In genomic region chr5:158121678-158122077, GRCh38 we compare ENCODE assay signal across 34 cellular contexts.
DNase-seq lines count a peak whose midpoint lies in the region; ATAC-seq, FAIRE-seq and TF ChIP-seq lines count a peak whose summit lies in the region.
"Had no signal": no experiment of that assay in that cellular context is flagged by ENCODE, and none has a peak within 500 bp of the region (broad histone marks: within the 10 kb centered on the region; RNA-seq: fewer than 3 reads in every experiment).

No MANE protein-coding gene starts in this region.

- H3K14ac ChIP-seq in H1 (ENCODE audit: insufficient read length) (no peak overlapping the region), mesenchymal stem cell (ENCODE audit: low read length in 2 of 2) (no peak overlapping the region)

- no peak overlapping the region for H2BK15ac ChIP-seq in H1 (ENCODE audit: low read length)
- H2BK15ac ChIP-seq in mesenchymal stem cell (ENCODE audit: low read depth, poor library complexity, severe bottlenecking), result no peak overlapping the region

- H3K4ac ChIP-seq in H1 (replicated peaks; ENCODE audit: insufficient read length, low read depth, low read length), result no peak overlapping the region
- H3K4ac ChIP-seq in mesenchymal stem cell (ENCODE audit: low read depth in 1 of 2, low read length in 2 of 2), result no peak overlapping the region

- ATAC-seq in SK-N-SH treated with all-trans-retinoic acid at 6 μM for 48 hours (no peak), HG02642 (IDR thresholded peaks at IDR 0.05; ENCODE audit: poor library complexity, unreplicated experiment) (no peak), GM21825 (IDR thresholded peaks at IDR 0.05; ENCODE audit: unreplicated experiment) (no peak)
- ATAC-seq: left cardiac atrium; natural killer cell treated with Interleukin-12 subunit alpha and Interleukin-12 subunit beta and Interleukin-15 and Interleukin-18, amount 100 ng/mL, for 72 hours; pancreas; stimulated activated naive B cell treated with anti-CD40 and anti-IgM and Interleukin-4, amounts not matched to agents 10 μg/mL and 1 μg/mL and 100 μg/mL, for 72 hours had no signal

- H3K4me3 ChIP-seq in SK-N-SH (ENCODE audit: low read depth in 2 of 2, low read length in 1 of 2) (no peak overlapping the region), H1 (ENCODE audit: extremely low read depth in 1 of 4, insufficient read depth in 2 of 4, low read depth in 3 of 4, low read length in 4 of 4) (no peak overlapping the region), mesenchymal stem cell (ENCODE audit: insufficient read depth in 1 of 2, low read depth in 1 of 2, low read length in 2 of 2) (no peak overlapping the region)
- H3K4me3 ChIP-seq: colonic mucosa, lung, pancreas, SJCRH30 had no signal

- TF ChIP-seq RAD21 in SK-N-SH (IDR thresholded peaks at IDR 0.05; ENCODE audit: low read length), result peak; percentile 35
- TF ChIP-seq RAD21 in H1 (IDR thresholded peaks at IDR 0.05 in 1 of 2, conservative IDR thresholded peaks at IDR 0.05 in 1 of 2; ENCODE audit: low read depth in 2 of 2, low read length in 2 of 2), result peak; percentile 37 to 54; a peak in 3 of 4 replicates

- H3K9me2 ChIP-seq in SK-N-SH, result no peaks in the 10 kb centered on the region

- WGBS in SK-N-SH (ENCODE audit: low lambda C conversion rate), result 44% methylated on average over 1 of the region's 1 CpG
- WGBS in H1 (ENCODE audit: extremely low coverage in 1 of 2, insufficient coverage in 1 of 2, insufficient read length in 1 of 2, insufficient replicate concordance in 2 of 2, low coverage in 1 of 2, low lambda C conversion rate in 2 of 2, missing lambda C conversion rate in 1 of 2), 2 experiments, result 80% methylated on average over 1 of the region's 1 CpG; no CpG with 5 or more reads in 1 of the 2 experiments
- no CpG with 5 or more reads among the region's 1 CpG for WGBS in mesenchymal stem cell

- H3K9ac ChIP-seq in SK-N-SH (no peak overlapping the region), H1 (replicated peaks in 1 of 4; ENCODE audit: extremely low read depth in 1 of 4, low read depth in 3 of 4, low read length in 3 of 4) (no peak overlapping the region), mesenchymal stem cell (ENCODE audit: low read length) (no peak overlapping the region)

- TF ChIP-seq CTCF in SK-N-SH (IDR thresholded peaks at IDR 0.05) (peak; percentile 14; the same call in 1 of the 2 replicates), H1 (IDR thresholded peaks at IDR 0.05; ENCODE audit: control extremely low read depth in 1 of 3, insufficient read depth in 1 of 3, low read depth in 1 of 3, low read length in 3 of 3) (peak in 2 of 3 experiments; percentile 11; a peak in 2 of 4 replicates)

- 0 out of 2 replicates have a peak, but pooled peaks cover 3% of the 10 kb centered on the region for H3K23me2 ChIP-seq in H1 (ENCODE audit: low read depth, low read length)

- H3K23ac ChIP-seq in H1 (ENCODE audit: insufficient read length) (no peak overlapping the region), mesenchymal stem cell (ENCODE audit: low read length in 2 of 2) (no peak overlapping the region)

- TF ChIP-seq EP300 in SK-N-SH (IDR thresholded peaks at IDR 0.05; ENCODE audit: borderline replicate concordance in 1 of 2, low read depth in 1 of 2, low read length in 1 of 2) (no peak), H1 (IDR thresholded peaks at IDR 0.05; ENCODE audit: borderline replicate concordance in 1 of 2, low read depth in 2 of 2, low read length in 2 of 2) (no peak)

- H2BK120ac ChIP-seq in H1 (replicated peaks; ENCODE audit: low read depth, low read length) (no peak overlapping the region), mesenchymal stem cell (ENCODE audit: low read depth, low read length) (no peak overlapping the region)

- no peak overlapping the region for H2AK5ac ChIP-seq in H1 (ENCODE audit: low read depth, low read length)
- no peak overlapping the region for H2AK5ac ChIP-seq in mesenchymal stem cell (ENCODE audit: low read length, severe bottlenecking)

- POLR2A ChIA-PET in SK-N-SH (lab: Yijun Ruan, JAX) (no interaction called here), H1 (lab: Charles Lee; ENCODE audit: partially characterized antibody) (no interaction called here)

- H4K20me1 ChIP-seq in SK-N-SH (ENCODE audit: insufficient read depth), result no peaks in the 10 kb centered on the region
- no peaks in the 10 kb centered on the region for H4K20me1 ChIP-seq in H1 (replicated peaks in 1 of 2; ENCODE audit: control insufficient read depth in 1 of 2, insufficient read depth in 2 of 2, low read length in 2 of 2)

- H3F3A ChIP-seq in SK-N-SH (replicated peaks; ENCODE audit: insufficient read depth), result peaks cover 7% of the 10 kb centered on the region

- no peak for FAIRE-seq in H1 (lab: Jason Lieb, UNC)
- FAIRE-seq: bronchial epithelial cell, GM12892, HTR-8/SVneo, pancreas, small intestine had no signal

- no peaks in the 10 kb centered on the region for H3K9me3 ChIP-seq in SK-N-SH
- no peaks in the 10 kb centered on the region for H3K9me3 ChIP-seq in H1 (ENCODE audit: insufficient read depth in 2 of 2, low read depth in 1 of 2, low read length in 1 of 2)
- H3K9me3 ChIP-seq in mesenchymal stem cell (ENCODE audit: control insufficient read depth, low read length), result no peaks in the 10 kb centered on the region
- H3K9me3 ChIP-seq: BE2C, colonic mucosa, pancreas, SJCRH30 had no signal

- H3K4me1 ChIP-seq in SK-N-SH (ENCODE audit: control insufficient read depth in 1 of 2, insufficient read depth in 2 of 2, low read depth in 1 of 2, low read length in 1 of 2) (peaks cover 0 to 1% of the 10 kb centered on the region in 2 experiments; a peak in 1 of 4 replicates), H1 (replicated peaks in 1 of 4; ENCODE audit: control insufficient read depth in 3 of 4, insufficient read depth in 4 of 4, low read length in 3 of 4) (peaks cover 0 to 5% (median under 1%) of the 10 kb centered on the region in 4 experiments; a peak in 1 of 7 replicates), mesenchymal stem cell (ENCODE audit: control insufficient read depth, insufficient read depth, low read depth, low read length) (no peaks in the 10 kb centered on the region)
- H3K4me1 ChIP-seq: BE2C, colonic mucosa, pancreas had no signal

- H3K4me2 ChIP-seq in SK-N-SH, result no peak overlapping the region
- no peak overlapping the region for H3K4me2 ChIP-seq in H1 (ENCODE audit: insufficient read depth in 1 of 2, low read depth in 2 of 2, low read length in 2 of 2)
- H3K4me2 ChIP-seq in mesenchymal stem cell (ENCODE audit: low read length, poor library complexity, severe bottlenecking), result no peak overlapping the region

- H3K36me3 ChIP-seq in SK-N-SH (replicated peaks in 1 of 2; ENCODE audit: control insufficient read depth in 1 of 2, insufficient read depth in 2 of 2, low read length in 1 of 2) (no peaks in the 10 kb centered on the region), H1 (ENCODE audit: control insufficient read depth in 2 of 4, insufficient read depth in 4 of 4, low read length in 3 of 4) (no peaks in the 10 kb centered on the region), mesenchymal stem cell (ENCODE audit: control insufficient read depth in 1 of 2, insufficient read depth in 2 of 2, low read depth in 1 of 2, low read length in 2 of 2) (no peaks in the 10 kb centered on the region)
- H3K36me3 ChIP-seq: BE2C, colonic mucosa, pancreas, SJCRH30 had no signal

- peak overlapping the region; percentile 60; the same call in 1 of the 2 replicates for H2AFZ ChIP-seq in SK-N-SH (ENCODE audit: low read depth)
- no peak overlapping the region for H2AFZ ChIP-seq in H1 (ENCODE audit: low read length)
- H2AFZ ChIP-seq in mesenchymal stem cell (ENCODE audit: low read depth, low read length), result no peak overlapping the region

- H2BK5ac ChIP-seq in H1 (ENCODE audit: low read depth, low read length) (no peak overlapping the region), mesenchymal stem cell (ENCODE audit: low read depth, low read length, poor library complexity, severe bottlenecking) (no peak overlapping the region)

- H3K18ac ChIP-seq in H1 (ENCODE audit: extremely low read depth, low read length) (no peak overlapping the region), mesenchymal stem cell (ENCODE audit: low read depth in 1 of 2, low read length in 2 of 2) (no peak overlapping the region)

- TF ChIP-seq POLR2A in H1 (IDR thresholded peaks at IDR 0.05; ENCODE audit: control extremely low read depth in 1 of 2, low read depth in 2 of 2, low read length in 2 of 2), result no peak

- no peaks in the 10 kb centered on the region for H3K79me1 ChIP-seq in H1 (ENCODE audit: low read depth, low read length)
- H3K79me1 ChIP-seq in mesenchymal stem cell (replicated peaks; ENCODE audit: low read length, poor library complexity, severe bottlenecking), result no peaks in the 10 kb centered on the region

- no peaks in the 10 kb centered on the region for H3K27me3 ChIP-seq in SK-N-SH (ENCODE audit: insufficient read depth)
- peaks cover 0 to 1% (median 0%) of the 10 kb centered on the region in 4 experiments; a peak in 1 of 7 replicates for H3K27me3 ChIP-seq in H1 (replicated peaks in 1 of 4; ENCODE audit: control insufficient read depth in 3 of 4, extremely low read depth in 1 of 4, insufficient read depth in 3 of 4, low read length in 3 of 4)
- H3K27me3 ChIP-seq in mesenchymal stem cell (ENCODE audit: control insufficient read depth in 1 of 2, insufficient read depth in 1 of 2, low read length in 2 of 2), result no peaks in the 10 kb centered on the region
- H3K27me3 ChIP-seq: BE2C, colonic mucosa, SJCRH30 had no signal

- H2BK20ac ChIP-seq in H1 (ENCODE audit: low read length), result no peak overlapping the region

- no peak overlapping the region for H4K5ac ChIP-seq in H1 (ENCODE audit: insufficient read length, low read depth, low read length)

- no peak for DNase-seq in SK-N-SH
- peak; percentile 46 for DNase-seq in NCI-H146 treated with DMSO at 0.1 percent for 48 hours (lab: John Stamatoyannopoulos, UW; ENCODE audit: unreplicated experiment)
- no peak for DNase-seq in H1 (ENCODE audit: low read depth in 1 of 2, low spot score in 2 of 2)
- no peak for DNase-seq in cerebellum (ENCODE audit: low spot score)
- DNase-seq in mesenchymal stem cell, result no peak
- DNase-seq: activated CD4-positive, alpha-beta T cell treated with anti-CD3 and anti-CD28 coated beads for 48 hours; activated effector memory CD4-positive, alpha-beta T cell treated with anti-CD3 and anti-CD28 coated beads, Interleukin-2, amount 50 U/mL, for 16 hours; activated naive CD8-positive, alpha-beta T cell treated with anti-CD3 and anti-CD28 coated beads for 36 hours; BE2C; colonic mucosa; effector CD8-positive, alpha-beta T cell; hippocampal formation; KBM-7; left cardiac atrium; NCI-H2081; NCI-H510A; pancreas; retina; RPMI8226; SJCRH30; small intestine; stimulated activated naive B cell treated with anti-CD40 and anti-IgM and Interleukin-4, amounts not matched to agents 10 μg/mL and 1 μg/mL and 100 μg/mL, for 72 hours; substantia nigra; T1000; trophoblast cell had no signal

- H3K56ac ChIP-seq in H1 (replicated peaks; ENCODE audit: insufficient read length, low read depth, low read length), result no peak overlapping the region

- H3K27ac ChIP-seq in SK-N-SH (ENCODE audit: low read depth in 2 of 2, low read length in 1 of 2) (peak overlapping the region in 1 of 2 experiments; percentile 87; a peak in 1 of 4 replicates), H1 (ENCODE audit: low read depth, low read length) (no peak overlapping the region), mesenchymal stem cell (ENCODE audit: low read length, poor library complexity, severe bottlenecking) (no peak overlapping the region)
- H3K27ac ChIP-seq: colonic mucosa, epithelial cell of prostate, pancreas, SJCRH30 had no signal

- H4K8ac ChIP-seq in H1 (ENCODE audit: extremely low read depth, insufficient read depth, low read length) (no peak overlapping the region), mesenchymal stem cell (ENCODE audit: low read length) (no peak overlapping the region)

- H4K91ac ChIP-seq in H1 (replicated peaks; ENCODE audit: insufficient read length, low read length) (no peak overlapping the region), mesenchymal stem cell (ENCODE audit: low read length) (no peak overlapping the region)

- H3K79me2 ChIP-seq in SK-N-SH (ENCODE audit: insufficient read depth) (no peaks in the 10 kb centered on the region), H1 (ENCODE audit: control insufficient read depth in 1 of 2, insufficient read depth in 2 of 2, low read length in 2 of 2) (no peaks in the 10 kb centered on the region)

- CTCF ChIA-PET in SK-N-SH (lab: Yijun Ruan, JAX), result no interaction called here
- CTCF ChIA-PET in H1 (lab: Charles Lee; ENCODE audit: partially characterized antibody), result interaction anchor here (0.6 to 1.0 kb wide), 2 partner anchors 420 to 518 kb away, joined by 3 read pairs; no protein-coding TSS in a partner anchor

- H2BK12ac ChIP-seq in H1 (ENCODE audit: low read depth, low read length) (no peak overlapping the region), mesenchymal stem cell (ENCODE audit: low read length in 2 of 2) (no peak overlapping the region)

Comparison
In these comparisons a context has a peak if more than half of its experiments do, and no peak if none do; other contexts are left out.
1. Of the 17 proteins assayed by ChIP-seq in both H1 and SK-N-SH: peak only in H1: none; only in SK-N-SH: none; in both: CTCF and RAD21; in neither: 15.